17 cellular contexts compared by ENCODE assay signal in the genomic region with DNA sequence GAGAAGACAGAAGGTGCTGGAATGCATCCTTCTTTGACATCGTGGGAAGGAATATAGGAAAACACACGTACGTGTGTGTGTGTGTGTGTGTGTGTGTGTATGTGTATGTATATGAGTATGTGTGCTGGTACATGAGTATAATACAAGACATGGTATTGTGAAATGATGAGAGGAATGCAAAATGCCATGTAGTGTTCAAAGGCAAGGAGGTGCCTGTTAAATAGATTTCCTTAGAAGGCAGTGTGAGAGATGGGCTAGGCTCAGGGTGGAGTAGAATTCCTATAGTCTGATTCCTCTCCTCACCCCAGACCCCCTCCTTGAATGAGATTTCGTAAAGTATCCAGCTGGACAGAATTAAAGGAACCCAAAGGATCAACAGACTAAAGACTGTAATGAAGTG. TPM values are rescaled to one million over a fixed set of nuclear protein-coding genes. Genes with fewer than 3 reads are reported as not detected.
A peak's percentile ranks its signal among the peaks of the same experiment; 100 is the strongest.
DNase-seq lines count a peak whose midpoint lies in the region; ATAC-seq and TF ChIP-seq lines count a peak whose summit lies in the region.
"Had no signal": no experiment of that assay in that cellular context is flagged by ENCODE, and none has a peak within 500 bp of the region (broad histone marks: within the 10 kb centered on the region; RNA-seq: fewer than 3 reads in every experiment).

No MANE protein-coding gene starts in this region.

- H3K27me3 ChIP-seq in BJ (ENCODE audit: control insufficient read depth, insufficient read depth, low read length) (no peaks in the 10 kb centered on the region), esophagus squamous epithelium (no peaks in the 10 kb centered on the region)
- H3K27me3 ChIP-seq: upper lobe of left lung had no signal

- peak; percentile 61 for DNase-seq in BJ (ENCODE audit: low read depth)
- DNase-seq in NCI-H82 treated with DMSO at 0.1 percent for 48 hours (lab: John Stamatoyannopoulos, UW; ENCODE audit: unreplicated experiment), result peak; percentile 7
- no peak for DNase-seq in esophagus squamous epithelium (lab: John Stamatoyannopoulos, UW)
- DNase-seq in osteocyte (ENCODE audit: extremely low spot score, unreplicated experiment), result no peak
- DNase-seq in SHP77 (lab: John Stamatoyannopoulos, UW), result no peak
- no peak for DNase-seq in naive thymus-derived CD8-positive, alpha-beta T cell
- no peak for DNase-seq in stimulated activated naive CD8-positive, alpha-beta T cell treated with anti-CD3 and anti-CD28 coated beads, Interleukin-15, amount 100 ng/mL, for 72 hours
- no peak for DNase-seq in COLO668 (lab: John Stamatoyannopoulos, UW; ENCODE audit: unreplicated experiment)
- DNase-seq: activated naive CD4-positive, alpha-beta T cell; NCI-H2029 treated with DMSO at 0.1 percent for 48 hours; posterior cingulate gyrus; stimulated activated CD4-positive, alpha-beta T cell treated with anti-CD3 and anti-CD28 coated beads, Interleukin-15, amount 100 ng/mL, for 24 hours; upper lobe of left lung had no signal

- 69 to 78% methylated on average over 3 to 4 of the region's 4 CpGs for WGBS in esophagus squamous epithelium, 2 donors

- H3K27ac ChIP-seq in esophagus squamous epithelium, result peak overlapping the region in 3 of 4 donors; percentile 53 to 78 (median 73)
- H3K27ac ChIP-seq: HL-60, SK-N-MC, upper lobe of left lung had no signal

- H3K9me3 ChIP-seq in esophagus squamous epithelium, result no peaks in the 10 kb centered on the region
- H3K9me3 ChIP-seq: upper lobe of left lung had no signal

- H3K4me3 ChIP-seq in BJ (ENCODE audit: low read depth, low read length) (no peak overlapping the region), esophagus squamous epithelium (no peak overlapping the region)
- H3K4me3 ChIP-seq: SK-N-MC, upper lobe of left lung had no signal

- CTCF ChIA-PET in BJ (lab: Yijun Ruan, JAX), result interaction anchor here (1.1 to 1.2 kb wide), 2 partner anchors 19 to 305 kb away, joined by 3 to 4 read pairs; no protein-coding TSS in a partner anchor

- H3K4me1 ChIP-seq in esophagus squamous epithelium, result peaks cover 0 to 19% (median 7%) of the 10 kb centered on the region in 3 donors

- no peaks in the 10 kb centered on the region for H3K27me3 Mint-ChIP-seq in osteocyte (ENCODE audit: unreplicated experiment)
- no peaks in the 10 kb centered on the region for H3K27me3 Mint-ChIP-seq in naive thymus-derived CD8-positive, alpha-beta T cell
- H3K27me3 Mint-ChIP-seq in stimulated activated naive CD8-positive, alpha-beta T cell treated with anti-CD3 and anti-CD28 coated beads, Interleukin-15, amount 100 ng/mL, for 72 hours, result no peaks in the 10 kb centered on the region

- peaks cover 89% of the 10 kb centered on the region for H3K4me1 Mint-ChIP-seq in osteocyte (ENCODE audit: unreplicated experiment)
- peaks cover 0 to 5% (median 0%) of the 10 kb centered on the region in 4 donors for H3K4me1 Mint-ChIP-seq in naive thymus-derived CD8-positive, alpha-beta T cell
- H3K4me1 Mint-ChIP-seq in stimulated activated naive CD8-positive, alpha-beta T cell treated with anti-CD3 and anti-CD28 coated beads, Interleukin-15, amount 100 ng/mL, for 72 hours, result no peaks in the 10 kb centered on the region

- no peak for ATAC-seq in naive thymus-derived CD8-positive, alpha-beta T cell
- ATAC-seq in stimulated activated naive CD8-positive, alpha-beta T cell treated with anti-CD3 and anti-CD28 coated beads, Interleukin-15, amount 100 ng/mL, for 72 hours, result no peak
- ATAC-seq: esophagus mucosa had no signal

- H3K9me3 Mint-ChIP-seq in osteocyte (ENCODE audit: unreplicated experiment), result peaks cover 6% of the 10 kb centered on the region
- peaks cover 0 to 20% (median 2%) of the 10 kb centered on the region in 9 donors for H3K9me3 Mint-ChIP-seq in naive thymus-derived CD8-positive, alpha-beta T cell
- peaks cover 6 to 9% of the 10 kb centered on the region in 2 donors for H3K9me3 Mint-ChIP-seq in stimulated activated naive CD8-positive, alpha-beta T cell treated with anti-CD3 and anti-CD28 coated beads, Interleukin-15, amount 100 ng/mL, for 72 hours

- no peak for TF ChIP-seq CTCF in BJ (IDR thresholded peaks at IDR 0.05; ENCODE audit: insufficient read depth, low read depth, low read length)
- TF ChIP-seq CTCF in esophagus squamous epithelium (IDR thresholded peaks at IDR 0.05), result no peak
- no peak for TF ChIP-seq CTCF in osteocyte (IDR thresholded peaks at IDR 0.05)

- H3K36me3 ChIP-seq in BJ (ENCODE audit: control insufficient read depth, insufficient read depth, low read length), result no peaks in the 10 kb centered on the region
- peaks cover 0 to 45% (median 5%) of the 10 kb centered on the region in 3 donors for H3K36me3 ChIP-seq in esophagus squamous epithelium
- H3K36me3 ChIP-seq: upper lobe of left lung had no signal

- H3K27ac Mint-ChIP-seq in osteocyte (ENCODE audit: unreplicated experiment), result peak overlapping the region; percentile 83
- H3K27ac Mint-ChIP-seq in naive thymus-derived CD8-positive, alpha-beta T cell, result peak overlapping the region in 2 of 10 donors; percentile 9 to 27
- no peak overlapping the region for H3K27ac Mint-ChIP-seq in stimulated activated naive CD8-positive, alpha-beta T cell treated with anti-CD3 and anti-CD28 coated beads, Interleukin-15, amount 100 ng/mL, for 72 hours

- H3K4me3 Mint-ChIP-seq in osteocyte (ENCODE audit: unreplicated experiment), result peak overlapping the region; percentile 4
- H3K4me3 Mint-ChIP-seq in naive thymus-derived CD8-positive, alpha-beta T cell, result no peak overlapping the region
- no peak overlapping the region for H3K4me3 Mint-ChIP-seq in stimulated activated naive CD8-positive, alpha-beta T cell treated with anti-CD3 and anti-CD28 coated beads, Interleukin-15, amount 100 ng/mL, for 72 hours

- peaks cover 12% of the 10 kb centered on the region for H3K36me3 Mint-ChIP-seq in osteocyte (ENCODE audit: unreplicated experiment)
- H3K36me3 Mint-ChIP-seq in naive thymus-derived CD8-positive, alpha-beta T cell, result peaks cover 7 to 47% (median 22%) of the 10 kb centered on the region in 3 donors

- intact Hi-C loops in esophagus squamous epithelium (cut with DNase I), result no loop called here

- no peak for TF ChIP-seq POLR2A in esophagus squamous epithelium (IDR thresholded peaks at IDR 0.05)

- POLR2A ChIA-PET in BJ (lab: Charles Lee), result interaction anchor here (0.6 kb wide), 1 partner anchor 25 kb away, joined by 3 read pairs; no protein-coding TSS in a partner anchor
- POLR2A ChIA-PET in naive thymus-derived CD8-positive, alpha-beta T cell (lab: Charles Lee), result no interaction called here

RNA-seq across cellular contexts. Expression of gene GPR21, which starts 11.1 kb away (rescaled TPM):
- polyA plus RNA-seq in BJ (2011; rRNA removed), result not detected in 2 replicates
- polyA minus RNA-seq in BJ (2011; rRNA and poly(A)+ RNA removed), result 1.9 and 11.1 TPM in 2 replicates
- 1 to 10 TPM in 1 of 4 donors, under 1 TPM in 1, not detected in 2; 0.68 to 1.9 TPM for total RNA-seq in esophagus squamous epithelium
- 3.4 and 4.3 TPM in 2 replicates for total RNA-seq in osteocyte
- total RNA-seq in naive thymus-derived CD8-positive, alpha-beta T cell, result under 1 TPM; 0.60 to 0.91 TPM
- polyA plus RNA-seq in naive thymus-derived CD8-positive, alpha-beta T cell, result not detected
- total RNA-seq: Daoy had no signal

Comparison
In these comparisons a context has a peak if more than half of its experiments do, and no peak if none do; other contexts are left out.
1. DNase-seq: peak in BJ (single experiment) and NCI-H82 treated with DMSO at 0.1 percent for 48 hours (single experiment); none in esophagus squamous epithelium (single experiment), osteocyte (single experiment), SHP77 (0 of 2), naive thymus-derived CD8-positive, alpha-beta T cell (0 of 10), stimulated activated naive CD8-positive, alpha-beta T cell treated with anti-CD3 and anti-CD28 coated beads, Interleukin-15, amount 100 ng/mL, for 72 hours (0 of 2) and COLO668 (single experiment).